ENCODE assay signal across 10 cellular contexts in the genomic region with DNA sequence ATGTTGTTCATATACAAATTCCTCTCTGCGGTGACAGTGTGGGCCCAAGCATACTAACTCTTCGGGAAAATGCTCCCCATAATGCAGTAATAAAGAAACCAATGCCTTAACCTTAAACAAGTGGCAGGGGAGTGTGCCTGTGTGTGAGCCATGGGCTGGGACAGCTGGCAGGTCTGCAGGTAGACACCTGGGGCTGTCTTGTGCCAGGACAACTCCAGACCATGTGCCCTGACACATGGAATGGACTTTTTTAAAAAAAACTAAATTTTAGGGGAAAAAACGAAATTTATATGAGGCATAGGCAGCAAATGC.
A peak's percentile ranks its signal among the peaks of the same experiment; 100 is the strongest.
DNase-seq lines count a peak whose midpoint lies in the region; ATAC-seq lines count a peak whose summit lies in the region.
"Had no signal": no experiment of that assay in that cellular context is flagged by ENCODE, and none has a peak within 500 bp of the region (broad histone marks: within the 10 kb centered on the region; RNA-seq: fewer than 3 reads in every experiment).

No MANE protein-coding gene starts in this region.

- POLR2A ChIA-PET in activated CD4-positive, alpha-beta T cell treated with anti-CD3 and anti-CD28 coated beads, Interleukin-2, amount 10 ng/mL, durations not matched to agents 7 days and 5 days (lab: Charles Lee), result interaction anchor here (1.2 to 2.1 kb wide), 3 partner anchors 9 to 113 kb away, joined by 3 to 9 read pairs (median 5); no protein-coding TSS in a partner anchor
- POLR2A ChIA-PET in activated CD4-positive, alpha-beta memory T cell treated with anti-CD3 and anti-CD28 coated beads for 36 hours (lab: Charles Lee), result interaction anchor here (0.9 to 22.3 kb wide), 13 partner anchors 11 to 227 kb away, joined by 3 to 600 read pairs (median 5); no protein-coding TSS in a partner anchor

- no peaks in the 10 kb centered on the region for H3K27me3 Mint-ChIP-seq in activated CD4-positive, alpha-beta T cell treated with anti-CD3 and anti-CD28 coated beads, Interleukin-2, amount 10 ng/mL, durations not matched to agents 7 days and 5 days
- H3K27me3 Mint-ChIP-seq in activated CD4-positive, alpha-beta memory T cell treated with anti-CD3 and anti-CD28 coated beads for 36 hours, result no peaks in the 10 kb centered on the region
- H3K27me3 Mint-ChIP-seq in stimulated activated naive CD8-positive, alpha-beta T cell treated with anti-CD3 and anti-CD28 coated beads, Interleukin-15, amount 100 ng/mL, for 72 hours, result no peaks in the 10 kb centered on the region

- intact Hi-C loops in activated CD4-positive, alpha-beta memory T cell treated with anti-CD3 and anti-CD28 coated beads for 36 hours (cut with micrococcal nuclease), result no loop called here
- intact Hi-C loops in left colon (cut with DNase I, micrococcal nuclease), result no loop called here

- H3K27ac Mint-ChIP-seq in activated CD4-positive, alpha-beta T cell treated with anti-CD3 and anti-CD28 coated beads, Interleukin-2, amount 10 ng/mL, durations not matched to agents 7 days and 5 days, result peak overlapping the region; percentile 93
- H3K27ac Mint-ChIP-seq in activated CD4-positive, alpha-beta memory T cell treated with anti-CD3 and anti-CD28 coated beads for 36 hours, result peak overlapping the region; percentile 96
- peak overlapping the region in 1 of 2 donors; percentile 99 for H3K27ac Mint-ChIP-seq in stimulated activated naive CD8-positive, alpha-beta T cell treated with anti-CD3 and anti-CD28 coated beads, Interleukin-15, amount 100 ng/mL, for 72 hours

- no peaks in the 10 kb centered on the region for H3K9me3 Mint-ChIP-seq in activated CD4-positive, alpha-beta T cell treated with anti-CD3 and anti-CD28 coated beads, Interleukin-2, amount 10 ng/mL, durations not matched to agents 7 days and 5 days
- H3K9me3 Mint-ChIP-seq in activated CD4-positive, alpha-beta memory T cell treated with anti-CD3 and anti-CD28 coated beads for 36 hours, result no peaks in the 10 kb centered on the region
- H3K9me3 Mint-ChIP-seq in stimulated activated naive CD8-positive, alpha-beta T cell treated with anti-CD3 and anti-CD28 coated beads, Interleukin-15, amount 100 ng/mL, for 72 hours, result no peaks in the 10 kb centered on the region

- H3K36me3 Mint-ChIP-seq in activated CD4-positive, alpha-beta T cell treated with anti-CD3 and anti-CD28 coated beads, Interleukin-2, amount 10 ng/mL, durations not matched to agents 7 days and 5 days (ENCODE audit: low read depth), result peaks cover 99% of the 10 kb centered on the region
- H3K36me3 Mint-ChIP-seq in activated CD4-positive, alpha-beta memory T cell treated with anti-CD3 and anti-CD28 coated beads for 36 hours, result peaks cover 97% of the 10 kb centered on the region

- H3K4me1 Mint-ChIP-seq in activated CD4-positive, alpha-beta T cell treated with anti-CD3 and anti-CD28 coated beads, Interleukin-2, amount 10 ng/mL, durations not matched to agents 7 days and 5 days, result peaks cover 51% of the 10 kb centered on the region
- H3K4me1 Mint-ChIP-seq in activated CD4-positive, alpha-beta memory T cell treated with anti-CD3 and anti-CD28 coated beads for 36 hours (ENCODE audit: low read depth), result peaks cover 58% of the 10 kb centered on the region
- peaks cover 35% of the 10 kb centered on the region for H3K4me1 Mint-ChIP-seq in stimulated activated naive CD8-positive, alpha-beta T cell treated with anti-CD3 and anti-CD28 coated beads, Interleukin-15, amount 100 ng/mL, for 72 hours

- CTCF ChIA-PET in activated CD4-positive, alpha-beta T cell treated with anti-CD3 and anti-CD28 coated beads, Interleukin-2, amount 10 ng/mL, durations not matched to agents 7 days and 5 days (lab: Charles Lee), result interaction anchor here (1.0 to 4.6 kb wide), 10 partner anchors 9 to 226 kb away, joined by 3 to 32 read pairs (median 3); no protein-coding TSS in a partner anchor
- CTCF ChIA-PET in activated CD4-positive, alpha-beta memory T cell treated with anti-CD3 and anti-CD28 coated beads for 36 hours (lab: Charles Lee), result interaction anchor here (0.7 to 20.7 kb wide), 11 partner anchors 12 to 345 kb away, joined by 3 to 264 read pairs (median 4); no protein-coding TSS in a partner anchor

- DNase-seq in activated CD4-positive, alpha-beta T cell treated with anti-CD3 and anti-CD28 coated beads, Interleukin-2, amount 10 ng/mL, durations not matched to agents 7 days and 5 days, result no peak
- no peak for DNase-seq in activated CD4-positive, alpha-beta T cell treated with anti-CD3 and anti-CD28 coated beads, Interleukin-2, amount 50 U/mL, for 1 hour
- DNase-seq in activated CD4-positive, alpha-beta memory T cell treated with anti-CD3 and anti-CD28 coated beads for 36 hours, result no peak
- DNase-seq in left colon (no peak), germinal center (ENCODE audit: low spot score) (no peak), NOMO-1 treated with dmso at 0.1 percent for 144 hours (lab: John Stamatoyannopoulos, UW; ENCODE audit: unreplicated experiment) (no peak)
- no peak for DNase-seq in stimulated activated naive CD8-positive, alpha-beta T cell treated with anti-CD3 and anti-CD28 coated beads, Interleukin-15, amount 100 ng/mL, for 72 hours
- DNase-seq: anterior cingulate cortex, NCI-H774 had no signal

- peak overlapping the region; percentile 96 for H3K4me3 Mint-ChIP-seq in activated CD4-positive, alpha-beta T cell treated with anti-CD3 and anti-CD28 coated beads, Interleukin-2, amount 10 ng/mL, durations not matched to agents 7 days and 5 days
- peak overlapping the region; percentile 97 for H3K4me3 Mint-ChIP-seq in activated CD4-positive, alpha-beta memory T cell treated with anti-CD3 and anti-CD28 coated beads for 36 hours
- peak overlapping the region; percentile 84 to 90 for H3K4me3 Mint-ChIP-seq in stimulated activated naive CD8-positive, alpha-beta T cell treated with anti-CD3 and anti-CD28 coated beads, Interleukin-15, amount 100 ng/mL, for 72 hours

- ATAC-seq in left colon, result peak; percentile 33
- ATAC-seq in stimulated activated naive CD8-positive, alpha-beta T cell treated with anti-CD3 and anti-CD28 coated beads, Interleukin-15, amount 100 ng/mL, for 72 hours, result no peak
- ATAC-seq in HG02938 (IDR thresholded peaks at IDR 0.05; ENCODE audit: unreplicated experiment), result no peak
